In the genomic region with DNA sequence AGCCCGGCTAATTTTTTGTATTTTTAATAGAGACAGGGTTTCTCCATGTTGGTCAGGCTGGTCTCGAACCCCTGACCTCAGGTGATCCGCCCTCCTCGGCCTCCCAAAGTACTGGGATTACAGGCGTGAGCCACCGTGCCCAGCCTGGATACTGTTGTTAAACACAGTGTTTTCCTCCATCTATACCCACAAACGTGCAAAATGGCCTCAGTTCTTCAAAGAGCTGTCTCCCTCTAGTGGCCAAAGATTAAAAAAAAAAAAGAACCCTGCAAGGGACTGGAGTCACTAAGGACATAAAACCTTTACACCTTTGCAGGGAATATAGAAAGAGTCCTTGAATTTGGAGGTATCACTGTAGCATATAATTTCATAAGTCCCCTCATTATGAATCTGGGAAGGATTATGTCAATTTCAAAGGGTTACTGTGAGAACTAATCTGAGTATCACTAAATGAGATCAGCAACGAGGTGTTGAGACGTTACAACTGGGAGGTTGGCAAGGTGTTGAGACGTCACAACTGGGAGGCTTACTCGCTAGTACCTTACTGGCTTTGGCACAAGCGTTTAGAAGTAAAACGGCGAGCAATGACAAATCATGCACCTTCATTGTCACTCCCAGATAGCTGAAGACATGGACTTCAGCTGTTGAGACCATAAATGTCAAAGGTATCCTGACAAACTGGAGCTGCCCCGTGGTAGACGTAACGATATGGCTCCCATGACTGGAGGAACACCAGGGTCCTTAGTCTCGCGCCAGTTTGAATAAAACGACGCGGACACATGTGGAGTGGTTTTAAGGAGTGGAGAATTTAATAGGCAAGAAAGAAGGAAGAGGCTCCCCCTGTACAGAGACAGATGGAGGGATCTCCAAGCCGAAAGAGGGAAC, we compare ENCODE assay signal across 8 cellular contexts. TPM values are rescaled to one million over a fixed set of nuclear protein-coding genes. Genes with fewer than 3 reads are reported as not detected.
DNase-seq lines count a peak whose midpoint lies in the region; ATAC-seq, FAIRE-seq and TF ChIP-seq lines count a peak whose summit lies in the region.

No MANE protein-coding gene starts in this region.

- POLR2A ChIA-PET in Caco-2 (lab: Charles Lee): no interaction called here
- POLR2A ChIA-PET in RWPE1 (lab: Yijun Ruan, JAX; ENCODE audit: low non-redundant PET): no interaction called here

- TF ChIP-seq CTCF in Caco-2 (IDR thresholded peaks at IDR 0.05; ENCODE audit: insufficient read depth in 1 of 2, low read depth in 1 of 2, low read length in 1 of 2, severe bottlenecking in 1 of 2, unreplicated experiment in 1 of 2) (peak; percentile 43 to 54), LNCaP clone FGC (IDR thresholded peaks at IDR 0.05; ENCODE audit: control insufficient read depth, extremely low read depth, insufficient read depth) (peak; percentile 57), RWPE1 (conservative IDR thresholded peaks at IDR 0.05; ENCODE audit: low read depth) (peak; percentile 75), choroid plexus epithelial cell (conservative IDR thresholded peaks at IDR 0.05; ENCODE audit: low read depth, low read length) (peak; percentile 60)

- H3K27me3 Mint-ChIP-seq in Caco-2 (ENCODE audit: insufficient read depth, unreplicated experiment) (no peaks in the 10 kb centered on the region), memory B cell (peaks cover 2% of the 10 kb centered on the region)

- ATAC-seq in memory B cell (ENCODE audit: low read depth) (peak; percentile 78), GM19351 (IDR thresholded peaks at IDR 0.05; ENCODE audit: unreplicated experiment) (no peak), aorta (ENCODE audit: low FRiP score) (no peak)

- BruUV-seq in Caco-2 (replicated peaks; lab: Mats Ljungman, UMichigan): no TSS peak

- WGBS in aorta, 2 donors: 76 to 78% methylated on average over 23 of the region's 23 CpGs

- H3K27ac ChIP-seq in RWPE1 (no peak overlapping the region), aorta (ENCODE audit: low read depth in 1 of 2, low read length in 2 of 2) (no peak overlapping the region)

- H3K4me1 ChIP-seq in Caco-2 (no peaks in the 10 kb centered on the region), aorta (ENCODE audit: control insufficient read depth in 1 of 2, insufficient read depth in 2 of 2, low read length in 2 of 2) (no peaks in the 10 kb centered on the region)

- peak in 1 of 2 experiments; percentile 53 for DNase-seq in Caco-2
- DNase-seq in GM19239 (ENCODE audit: insufficient read length, low spot score): peak; percentile 63
- no peak for DNase-seq in LNCaP clone FGC (ENCODE audit: low read depth)
- DNase-seq in RWPE1 (ENCODE audit: low spot score): peak; percentile 28
- peak; percentile 77 for DNase-seq in choroid plexus epithelial cell (ENCODE audit: low read depth)
- DNase-seq in memory B cell (ENCODE audit: low spot score in 2 of 2): peak in 1 of 2 donors; percentile 52
- DNase-seq in aorta: no peak

- no peak overlapping the region for H3K4me3 ChIP-seq in Caco-2 (ENCODE audit: low read depth, low read length)
- H3K4me3 ChIP-seq in LNCaP clone FGC (ENCODE audit: low read depth, low read length): no peak overlapping the region
- H3K4me3 ChIP-seq in choroid plexus epithelial cell (ENCODE audit: low read depth, low read length): no peak overlapping the region
- H3K4me3 ChIP-seq in aorta (ENCODE audit: low read length in 2 of 2): no peak overlapping the region

- no peaks in the 10 kb centered on the region for H3K36me3 Mint-ChIP-seq in Caco-2 (ENCODE audit: insufficient read depth, unreplicated experiment)
- no peaks in the 10 kb centered on the region for H3K36me3 Mint-ChIP-seq in memory B cell

- no peaks in the 10 kb centered on the region for H3K27me3 ChIP-seq in Caco-2 (replicated peaks; ENCODE audit: control insufficient read depth, insufficient read depth, low read length)
- no peaks in the 10 kb centered on the region for H3K27me3 ChIP-seq in aorta (ENCODE audit: control insufficient read depth in 1 of 2, insufficient read depth in 2 of 2, low read length in 1 of 2)

- H3K27ac Mint-ChIP-seq in Caco-2 (ENCODE audit: unreplicated experiment) (no peak overlapping the region), memory B cell (no peak overlapping the region)

- no peaks in the 10 kb centered on the region for H3K9me3 Mint-ChIP-seq in Caco-2 (ENCODE audit: unreplicated experiment)
- no peaks in the 10 kb centered on the region for H3K9me3 Mint-ChIP-seq in memory B cell

- H3K9me3 ChIP-seq in Caco-2: no peaks in the 10 kb centered on the region
- H3K9me3 ChIP-seq in aorta (ENCODE audit: control insufficient read depth, low read length): no peaks in the 10 kb centered on the region

- no peak overlapping the region for H3K4me3 Mint-ChIP-seq in Caco-2 (ENCODE audit: unreplicated experiment)
- no peak overlapping the region for H3K4me3 Mint-ChIP-seq in memory B cell

- intact Hi-C loops in Caco-2 (cut with micrococcal nuclease; ENCODE audit: unreplicated experiment): loop anchor here (1.0 kb wide), 2 partner anchors 83 to 411 kb away; no protein-coding TSS in a partner anchor
- intact Hi-C loops in aorta (cut with DNase I): no loop called here

- H3K36me3 ChIP-seq in Caco-2 (ENCODE audit: control insufficient read depth, insufficient read depth, low read length) (no peaks in the 10 kb centered on the region), aorta (ENCODE audit: control insufficient read depth in 1 of 2, insufficient read depth in 2 of 2, low read length in 1 of 2) (no peaks in the 10 kb centered on the region)

- FAIRE-seq in GM19239 (lab: Jason Lieb, UNC): no peak

- CTCF ChIA-PET in Caco-2 (lab: Charles Lee) (interaction anchor here (0.7 to 1.5 kb wide), 4 partner anchors 13 to 224 kb away, joined by 3 to 7 read pairs (median 6); a partner anchor contains a TSS), RWPE1 (lab: Yijun Ruan, JAX) (interaction anchor here (0.6 to 1.0 kb wide), 8 partner anchors 16 to 300 kb away, joined by 3 to 5 read pairs (median 3); no protein-coding TSS in a partner anchor)

- no peaks in the 10 kb centered on the region for H3K4me1 Mint-ChIP-seq in Caco-2 (ENCODE audit: low read depth, unreplicated experiment)
- H3K4me1 Mint-ChIP-seq in memory B cell: peaks cover 4% of the 10 kb centered on the region

RNA-seq across cellular contexts. Expression of a gene that starts 33.4 kb away (rescaled TPM):
- total RNA-seq in Caco-2 (2022) (not detected in 2 replicates), aorta (1 to 10 TPM in 1 of 2 donors, under 1 TPM in 1; 0.19 to 1.8 TPM)
- polyA plus RNA-seq in aorta: under 1 TPM in 1 of 2 donors, not detected in 1; 0.13 TPM

Comparison
In these comparisons a context has a peak if more than half of its experiments do, and no peak if none do; other contexts are left out.
1. DNase-seq: peak in GM19239 (single experiment), RWPE1 (single experiment) and choroid plexus epithelial cell (single experiment); none in LNCaP clone FGC (single experiment) and aorta (0 of 2).
2. Peak in every context shown above with its lines, with median percentiles within 50 percentile points of each other: CTCF ChIP-seq.